ENCODE assay signal across 23 cellular contexts in the genomic region with DNA sequence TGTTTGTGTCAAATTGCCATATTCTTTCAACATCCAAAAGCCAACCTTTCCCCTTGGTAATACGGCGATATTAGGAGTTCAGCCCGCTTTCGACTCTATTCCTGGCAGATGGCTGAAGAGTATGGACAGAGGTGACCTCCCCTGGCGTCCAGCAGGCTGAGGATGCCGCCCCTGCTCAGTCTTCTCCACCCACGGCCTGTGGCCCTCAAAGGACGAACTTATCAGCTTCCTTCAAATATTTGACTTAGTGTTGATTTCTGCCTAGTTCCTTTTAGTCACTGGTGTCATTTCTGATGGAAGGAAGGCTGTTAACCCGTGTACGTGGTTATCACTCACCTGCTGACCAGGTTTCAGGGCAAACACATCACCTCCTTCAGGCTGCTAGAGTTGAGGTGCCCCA.
A peak's percentile ranks its signal among the peaks of the same experiment; 100 is the strongest.
DNase-seq lines count a peak whose midpoint lies in the region; ATAC-seq, FAIRE-seq and TF ChIP-seq lines count a peak whose summit lies in the region.
"Had no signal": no experiment of that assay in that cellular context is flagged by ENCODE, and none has a peak within 500 bp of the region (broad histone marks: within the 10 kb centered on the region; RNA-seq: fewer than 3 reads in every experiment).

No MANE protein-coding gene starts in this region.

- H3K18ac ChIP-seq in IMR-90 (ENCODE audit: low read depth, low read length) = no peak overlapping the region

- H3K9me1 ChIP-seq in IMR-90 (ENCODE audit: insufficient read depth, low read length) = no peaks in the 10 kb centered on the region

- H4K8ac ChIP-seq in IMR-90 (ENCODE audit: low read depth in 2 of 2, low read length in 2 of 2) = no peak overlapping the region

- intact Hi-C loops in IMR-90 (cut with micrococcal nuclease) (no loop called here), pancreas (cut with DNase I) (no loop called here)

- no TSS peak for BruUV-seq in IMR-90 (replicated peaks; lab: Mats Ljungman, UMichigan)

- TF ChIP-seq POLR2A in IMR-90 (IDR thresholded peaks at IDR 0.05; ENCODE audit: low read depth, low read length) = no peak

- dilution Hi-C loops in IMR-90 (cut with HindIII; ENCODE audit: low sequenced_read_pairs, unreplicated experiment) = no loop called here

- no peak overlapping the region for H2AFZ ChIP-seq in IMR-90 (replicated peaks; ENCODE audit: low read length, poor library complexity)

- no peak for TF ChIP-seq CTCF in IMR-90 (conservative IDR thresholded peaks at IDR 0.05; ENCODE audit: low read depth, low read length)
- no peak for TF ChIP-seq CTCF in pancreas (IDR thresholded peaks at IDR 0.05)

- in situ Hi-C loops in IMR-90 (cut with MboI; ENCODE audit: low sequenced_read_pairs) = loop anchor here (25.0 kb wide), 1 partner anchor 803 kb away; no protein-coding TSS in a partner anchor

- DNase-seq in IMR-90 (no peak), cerebellar cortex (ENCODE audit: low spot score) (peak; percentile 15), pancreas (peak in 2 of 6 donors; percentile 42 to 46)
- DNase-seq in effector CD8-positive, alpha-beta T cell (lab: John Stamatoyannopoulos, UW) = no peak
- no peak for DNase-seq in activated naive CD4-positive, alpha-beta T cell treated with anti-CD3 and anti-CD28 coated beads, Interleukin-2, amount 50 U/mL, for 16 hours
- DNase-seq: activated CD4-positive, alpha-beta T cell treated with anti-CD3 and anti-CD28 coated beads for 4 hours; CD4-positive, CD25-positive, alpha-beta regulatory T cell; colonic mucosa; GF-D8; MM.1S; naive thymus-derived CD8-positive, alpha-beta T cell; NCI-H1694 treated with DMSO at 0.1 percent for 48 hours; NCI-H774; stimulated activated naive CD4-positive, alpha-beta T cell; SW 1271 had no signal

- peak overlapping the region in 10 of 11 experiments; percentile 41 to 97 (median 88); a peak in 20 of 22 replicates for H3K4me2 ChIP-seq in BLaER1 treated with 17β-estradiol and CSF1 and Interleukin-3, amounts not matched to agents 10 nM and 100 nM
- H3K4me2 ChIP-seq in IMR-90 (ENCODE audit: low read depth, low read length) = no peak overlapping the region

- H4K91ac ChIP-seq in IMR-90 (ENCODE audit: insufficient read depth, low read depth, low read length) = no peak overlapping the region

- no peak overlapping the region for H4K5ac ChIP-seq in IMR-90 (ENCODE audit: low read depth, low read length)

- H3K4me3 ChIP-seq in BLaER1 treated with 17β-estradiol and CSF1 and Interleukin-3, amounts not matched to agents 10 nM and 100 nM = no peak overlapping the region
- H3K4me3 ChIP-seq in IMR-90 (ENCODE audit: insufficient read depth, low read depth, low read length) (no peak overlapping the region), pancreas (no peak overlapping the region)
- H3K4me3 ChIP-seq: colonic mucosa, HAP-1, ovary, skin epidermis had no signal

- H3K27me3 ChIP-seq in BLaER1 treated with 17β-estradiol and CSF1 and Interleukin-3, amounts not matched to agents 10 nM and 100 nM = peaks cover 12 to 52% (median 22%) of the 10 kb centered on the region in 11 experiments; a peak in 21 of 22 replicates
- H3K27me3 ChIP-seq in IMR-90 (ENCODE audit: control insufficient read depth, insufficient read depth, low read length) = peaks cover 7% of the 10 kb centered on the region; the same call in 1 of the 2 replicates
- no peaks in the 10 kb centered on the region for H3K27me3 ChIP-seq in pancreas
- H3K27me3 ChIP-seq: ovary had no signal

- H4K20me1 ChIP-seq in BLaER1 treated with 17β-estradiol and CSF1 and Interleukin-3, amounts not matched to agents 10 nM and 100 nM = peaks cover 0 to 6% (median 0%) of the 10 kb centered on the region in 11 experiments; a peak in 1 of 22 replicates
- H4K20me1 ChIP-seq in IMR-90 (ENCODE audit: insufficient read depth, low read length) = peaks cover 3% of the 10 kb centered on the region; the same call in 1 of the 2 replicates

- no peak overlapping the region for H2BK120ac ChIP-seq in IMR-90 (ENCODE audit: low read depth, low read length)

- no peak for FAIRE-seq in pancreas (lab: Jason Lieb, UNC)
- FAIRE-seq: astrocyte, TTC549 had no signal

- H3K9me3 ChIP-seq in BLaER1 treated with 17β-estradiol and CSF1 and Interleukin-3, amounts not matched to agents 10 nM and 100 nM (replicated peaks in 1 of 11) = no peaks in the 10 kb centered on the region
- H3K9me3 ChIP-seq in IMR-90 (ENCODE audit: control insufficient read depth, insufficient read depth, low read length) (no peaks in the 10 kb centered on the region), pancreas (no peaks in the 10 kb centered on the region)
- H3K9me3 ChIP-seq: colonic mucosa, HAP-1, ovary had no signal

- CTCF ChIA-PET in IMR-90 (lab: Yijun Ruan, JAX) = no interaction called here

- H3K27ac ChIP-seq in BLaER1 treated with 17β-estradiol and CSF1 and Interleukin-3, amounts not matched to agents 10 nM and 100 nM = 0 out of 22 replicates have a peak overlapping the region, but pooled peaks of 1 of the 11 experiments have one; percentile 8
- H3K27ac ChIP-seq in IMR-90 (ENCODE audit: insufficient read depth, low read length) (no peak overlapping the region), pancreas (peak overlapping the region; percentile 63 to 84 (median 78))
- H3K27ac ChIP-seq: colonic mucosa, skin epidermis had no signal

- POLR2A ChIA-PET in IMR-90 (lab: Charles Lee; ENCODE audit: unreplicated experiment) = no interaction called here

- TF ChIP-seq RAD21 in IMR-90 (IDR thresholded peaks at IDR 0.05; ENCODE audit: low read length) = no peak

- H3K79me1 ChIP-seq in IMR-90 (ENCODE audit: low read depth in 1 of 2, low read length in 2 of 2) = no peaks in the 10 kb centered on the region

- H3K9ac ChIP-seq in BLaER1 treated with 17β-estradiol and CSF1 and Interleukin-3, amounts not matched to agents 10 nM and 100 nM = peak overlapping the region in 1 of 11 experiments; percentile 35; a peak in 3 of 22 replicates
- no peak overlapping the region for H3K9ac ChIP-seq in IMR-90 (ENCODE audit: low read depth, low read length)

- H2AK5ac ChIP-seq in IMR-90 (ENCODE audit: low read depth, low read length) = no peak overlapping the region

- no peak overlapping the region for H3K14ac ChIP-seq in IMR-90 (replicated peaks; ENCODE audit: low read depth, low read length)

- H2BK5ac ChIP-seq in IMR-90 (ENCODE audit: low read depth, low read length, poor library complexity, severe bottlenecking) = no peak overlapping the region

- H3K4ac ChIP-seq in IMR-90 (ENCODE audit: low read depth, low read length) = no peak overlapping the region

- H2BK20ac ChIP-seq in IMR-90 (ENCODE audit: low read depth, low read length) = no peak overlapping the region

- peak overlapping the region; percentile 71 for H2AK9ac ChIP-seq in IMR-90 (replicated peaks; ENCODE audit: low read depth, low read length, poor library complexity)

- H3K4me1 ChIP-seq in BLaER1 treated with 17β-estradiol and CSF1 and Interleukin-3, amounts not matched to agents 10 nM and 100 nM = peaks cover 41 to 84% (median 81%) of the 10 kb centered on the region in 10 experiments
- H3K4me1 ChIP-seq in IMR-90 (ENCODE audit: control insufficient read depth, insufficient read depth, low read length) (peaks cover 2% of the 10 kb centered on the region; the same call in 1 of the 2 replicates), pancreas (peaks cover 11 to 46% (median 38%) of the 10 kb centered on the region in 3 donors)
- H3K4me1 ChIP-seq: colonic mucosa, HAP-1 had no signal

- WGBS in IMR-90 (ENCODE audit: extremely low coverage in 2 of 2, insufficient read length in 1 of 2), 2 experiments = no CpG with 5 or more reads among the region's 10 CpGs
- 38% methylated on average over 10 of the region's 10 CpGs for WGBS in pancreas, 2 donors

- H3K56ac ChIP-seq in IMR-90 (ENCODE audit: extremely low read depth, insufficient read depth, low read length) = no peak overlapping the region

- ATAC-seq in IMR-90 (ENCODE audit: low read depth) (no peak), pancreas (peak; percentile 2 to 4 (median 4)), GM21381 (IDR thresholded peaks at IDR 0.05; ENCODE audit: unreplicated experiment) (no peak), HG02870 (IDR thresholded peaks at IDR 0.05; ENCODE audit: unreplicated experiment) (no peak)
- ATAC-seq: naive thymus-derived CD8-positive, alpha-beta T cell had no signal

- H3K23ac ChIP-seq in IMR-90 (ENCODE audit: low read depth, low read length) = no peak overlapping the region

- peaks cover 8 to 23% (median 17%) of the 10 kb centered on the region in 11 experiments; a peak in 17 of 22 replicates for H3K36me3 ChIP-seq in BLaER1 treated with 17β-estradiol and CSF1 and Interleukin-3, amounts not matched to agents 10 nM and 100 nM
- peaks cover 5% of the 10 kb centered on the region for H3K36me3 ChIP-seq in IMR-90 (ENCODE audit: control insufficient read depth, insufficient read depth, low read length)
- H3K36me3 ChIP-seq in pancreas = peaks cover 0 to 3% (median 0%) of the 10 kb centered on the region in 3 donors
- H3K36me3 ChIP-seq: colonic mucosa, HAP-1, ovary had no signal

- H2BK15ac ChIP-seq in IMR-90 (ENCODE audit: low read depth, low read length) = no peak overlapping the region

TF ChIP-seq in IMR-90, 13 proteins besides CTCF, POLR2A, EP300 and RAD21 (continues in another document):
- TF ChIP-seq MXI1 (IDR thresholded peaks at IDR 0.05; ENCODE audit: borderline replicate concordance, low read depth, low read length) (no peak), CEBPB (IDR thresholded peaks at IDR 0.05; ENCODE audit: low read depth, low read length) (no peak), SMC3 (IDR thresholded peaks at IDR 0.05; ENCODE audit: low read depth, low read length) (no peak), RCOR1 (IDR thresholded peaks at IDR 0.05; ENCODE audit: insufficient replicate concordance, low read length) (no peak), BHLHE40 (IDR thresholded peaks at IDR 0.05; ENCODE audit: low read depth, low read length) (no peak), RFX5 (IDR thresholded peaks at IDR 0.05; ENCODE audit: low read depth, low read length) (no peak), MAFK (IDR thresholded peaks at IDR 0.05; ENCODE audit: low read depth, low read length) (no peak), FOS (IDR thresholded peaks at IDR 0.05; ENCODE audit: low read depth, low read length) (no peak), NFE2L2 (IDR thresholded peaks at IDR 0.05; ENCODE audit: low read depth, low read length) (no peak)
- TF ChIP-seq, protein P1, sequence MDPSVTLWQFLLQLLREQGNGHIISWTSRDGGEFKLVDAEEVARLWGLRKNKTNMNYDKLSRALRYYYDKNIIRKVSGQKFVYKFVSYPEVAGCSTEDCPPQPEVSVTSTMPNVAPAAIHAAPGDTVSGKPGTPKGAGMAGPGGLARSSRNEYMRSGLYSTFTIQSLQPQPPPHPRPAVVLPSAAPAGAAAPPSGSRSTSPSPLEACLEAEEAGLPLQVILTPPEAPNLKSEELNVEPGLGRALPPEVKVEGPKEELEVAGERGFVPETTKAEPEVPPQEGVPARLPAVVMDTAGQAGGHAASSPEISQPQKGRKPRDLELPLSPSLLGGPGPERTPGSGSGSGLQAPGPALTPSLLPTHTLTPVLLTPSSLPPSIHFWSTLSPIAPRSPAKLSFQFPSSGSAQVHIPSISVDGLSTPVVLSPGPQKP (IDR thresholded peaks at IDR 0.05; ENCODE audit: borderline replicate concordance, low read depth, low read length) = no peak

Comparison
In these comparisons a context has a peak if more than half of its experiments do, and no peak if none do; other contexts are left out.
1. ATAC-seq: peak in pancreas (4 of 4); none in IMR-90 (single experiment), GM21381 (single experiment) and HG02870 (single experiment).